Comparison of ENCODE assay signal across 1 cellular context in genomic region chr1:28782011-28782410, GRCh38.
TF ChIP-seq lines count a peak whose summit lies in the region.

No MANE protein-coding gene starts in this region.

TF ChIP-seq in H1, 55 proteins besides CTCF, POLR2A, EP300 and RAD21:
- no peak for TF ChIP-seq EZH2 (IDR thresholded peaks at IDR 0.05; ENCODE audit: low read depth, low read length, severe bottlenecking)
- no peak for TF ChIP-seq HDAC2 (IDR thresholded peaks at IDR 0.05; ENCODE audit: borderline replicate concordance in 1 of 2, low read depth in 2 of 2, low read length in 2 of 2)
- TF ChIP-seq, protein P1, sequence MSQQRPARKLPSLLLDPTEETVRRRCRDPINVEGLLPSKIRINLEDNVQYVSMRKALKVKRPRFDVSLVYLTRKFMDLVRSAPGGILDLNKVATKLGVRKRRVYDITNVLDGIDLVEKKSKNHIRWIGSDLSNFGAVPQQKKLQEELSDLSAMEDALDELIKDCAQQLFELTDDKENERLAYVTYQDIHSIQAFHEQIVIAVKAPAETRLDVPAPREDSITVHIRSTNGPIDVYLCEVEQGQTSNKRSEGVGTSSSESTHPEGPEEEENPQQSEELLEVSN (IDR thresholded peaks at IDR 0.05), result no peak
- no peak for TF ChIP-seq SP4 (IDR thresholded peaks at IDR 0.05; ENCODE audit: low read length)
- no peak for TF ChIP-seq RBBP5 (IDR thresholded peaks at IDR 0.05; ENCODE audit: borderline replicate concordance, low read depth, low read length)
- TF ChIP-seq NANOG (IDR thresholded peaks at IDR 0.05; ENCODE audit: insufficient read depth, low read depth, low read length, poor library complexity, severe bottlenecking), result no peak
- no peak for TF ChIP-seq KDM4A (IDR thresholded peaks at IDR 0.05; ENCODE audit: low read depth, low read length, severe bottlenecking)
